Comparison of ENCODE assay signal across 8 cellular contexts in the genomic region with DNA sequence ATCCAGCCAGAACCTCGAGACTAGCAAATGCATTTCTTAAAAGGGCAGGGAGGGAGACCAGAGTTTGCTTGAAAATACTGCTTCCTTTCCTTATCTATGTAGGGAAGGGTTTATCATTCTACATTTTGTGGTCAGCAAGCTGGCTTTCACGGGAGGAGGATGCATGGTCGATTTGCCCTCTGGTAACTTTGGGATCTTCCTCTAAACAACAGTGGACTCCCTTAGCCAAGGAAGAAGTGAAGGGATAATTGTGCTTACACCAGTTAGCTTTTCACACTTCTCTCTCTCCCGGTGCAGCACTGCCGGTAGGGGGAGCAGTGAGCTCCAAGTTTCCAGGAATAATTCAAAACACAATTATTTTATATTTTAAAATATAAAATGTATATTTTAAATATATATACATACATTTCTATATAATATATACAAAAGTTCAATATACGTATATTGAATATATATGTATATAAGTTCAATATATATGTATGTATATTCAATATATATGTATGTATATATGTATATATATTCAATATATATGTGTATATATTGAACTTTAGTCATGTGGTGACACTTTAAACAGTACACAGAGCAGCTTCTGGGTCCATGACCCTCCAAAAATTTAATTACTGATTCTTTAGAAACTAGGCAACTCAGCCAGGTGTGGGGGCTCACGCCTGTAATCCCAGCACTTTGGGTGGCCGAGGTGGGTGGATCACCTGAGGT. TPM values are rescaled to one million over a fixed set of nuclear protein-coding genes. Genes with fewer than 3 reads are reported as not detected.
DNase-seq lines count a peak whose midpoint lies in the region; ATAC-seq and TF ChIP-seq lines count a peak whose summit lies in the region.

No MANE protein-coding gene starts in this region.

- peaks cover 3 to 41% (median 22%) of the 10 kb centered on the region in 4 donors for H3K4me1 Mint-ChIP-seq in naive thymus-derived CD8-positive, alpha-beta T cell

- H3K36me3 ChIP-seq in OCI-LY7 (ENCODE audit: insufficient read depth, low read length), result peaks cover 56% of the 10 kb centered on the region

- H3K9me3 ChIP-seq in OCI-LY7 (ENCODE audit: low read length), result no peaks in the 10 kb centered on the region

- CTCF ChIA-PET in OCI-LY7 (lab: Charles Lee; ENCODE audit: unreplicated experiment), result interaction anchor here (1.0 to 1.1 kb wide), 2 partner anchors 20 to 40 kb away, joined by 3 read pairs; no protein-coding TSS in a partner anchor

- H4K20me1 ChIP-seq in OCI-LY7 (ENCODE audit: insufficient read depth, low read length), result no peaks in the 10 kb centered on the region

- no peaks in the 10 kb centered on the region for H3K9me2 ChIP-seq in OCI-LY7 (ENCODE audit: insufficient read depth, low read length)

- ATAC-seq in naive thymus-derived CD8-positive, alpha-beta T cell, result peak; percentile 31 to 35
- ATAC-seq in HG03460 (IDR thresholded peaks at IDR 0.05; ENCODE audit: unreplicated experiment), result no peak

- intact Hi-C loops in OCI-LY7 (cut with micrococcal nuclease; ENCODE audit: unreplicated experiment), result loop anchor here (5.0 kb wide), 1 partner anchor 275 kb away; no protein-coding TSS in a partner anchor

- no peaks in the 10 kb centered on the region for H3K79me2 ChIP-seq in OCI-LY7 (ENCODE audit: insufficient read depth, low read depth, low read length)

- H3K27ac ChIP-seq in OCI-LY7 (ENCODE audit: low read depth, low read length, poor library complexity, severe bottlenecking), result no peak overlapping the region

- H3K27ac Mint-ChIP-seq in naive thymus-derived CD8-positive, alpha-beta T cell, result peak overlapping the region; percentile 70 to 95 (median 89)

- POLR2A ChIA-PET in OCI-LY7 (lab: Charles Lee), result interaction anchor here (0.6 to 1.4 kb wide), 7 partner anchors 11 to 1259 kb away, joined by 3 to 6 read pairs (median 5); no protein-coding TSS in a partner anchor
- POLR2A ChIA-PET in naive thymus-derived CD8-positive, alpha-beta T cell (lab: Charles Lee), result interaction anchor here (0.7 to 1.4 kb wide), 4 partner anchors 13 to 59 kb away, joined by 3 read pairs; a partner anchor contains a TSS

- H3K36me3 Mint-ChIP-seq in naive thymus-derived CD8-positive, alpha-beta T cell, result peaks cover 0 to 28% (median 4%) of the 10 kb centered on the region in 3 donors

- BruUV-seq in OCI-LY7 (replicated peaks; lab: Mats Ljungman, UMichigan), result no TSS peak

- TF ChIP-seq CTCF in OCI-LY7 (conservative IDR thresholded peaks at IDR 0.05; ENCODE audit: low read length), result peak; percentile 90

- H3K9me3 Mint-ChIP-seq in naive thymus-derived CD8-positive, alpha-beta T cell, result no peaks in the 10 kb centered on the region

- H3K4me3 Mint-ChIP-seq in naive thymus-derived CD8-positive, alpha-beta T cell, result peak overlapping the region; percentile 73 to 88 (median 86)

- H3K27me3 Mint-ChIP-seq in naive thymus-derived CD8-positive, alpha-beta T cell, result no peaks in the 10 kb centered on the region

- H2AFZ ChIP-seq in OCI-LY7 (ENCODE audit: low read length), result no peak overlapping the region

- no peak overlapping the region for H3K4me3 ChIP-seq in OCI-LY7 (ENCODE audit: low read depth, low read length, poor library complexity, severe bottlenecking)

- peak; percentile 46 for DNase-seq in NCI-H2171 treated with DMSO at 0.1 percent for 48 hours (lab: John Stamatoyannopoulos, UW)
- no peak for DNase-seq in NCI-H2171 (lab: John Stamatoyannopoulos, UW)
- peak; percentile 53 for DNase-seq in OCI-LY7 (ENCODE audit: low spot score)
- DNase-seq in activated naive CD4-positive, alpha-beta T cell (lab: John Stamatoyannopoulos, UW), result peak in 3 of 4 experiments; percentile 5 to 45 (median 25)
- peak; percentile 33 for DNase-seq in fibroblast of the conjunctiva (ENCODE audit: low read depth)
- peak in 9 of 10 donors; percentile 7 to 48 (median 33) for DNase-seq in naive thymus-derived CD8-positive, alpha-beta T cell
- DNase-seq in superior temporal gyrus (ENCODE audit: extremely low spot score), result peak; percentile 86

- H3K4me1 ChIP-seq in OCI-LY7 (ENCODE audit: insufficient read depth, low read length, poor library complexity, severe bottlenecking), result peaks cover 7% of the 10 kb centered on the region

- no peak overlapping the region for H3K4me2 ChIP-seq in OCI-LY7 (ENCODE audit: low read length)

RNA-seq across cellular contexts. Expression of a gene that starts 4.5 kb away (rescaled TPM):
- 19.7 and 25.6 TPM in 2 replicates for total RNA-seq in OCI-LY7 (2014; rRNA removed; shearing (Covaris generic))
- 45.1 and 46.2 TPM in 2 replicates for total RNA-seq in OCI-LY7 (2022)
- total RNA-seq in naive thymus-derived CD8-positive, alpha-beta T cell, result 10 to 100 TPM; 40.4 to 43.3 TPM
- polyA plus RNA-seq in naive thymus-derived CD8-positive, alpha-beta T cell, result 1 to 10 TPM; 1.1 to 3.9 (median 2.9) TPM

RNA-seq across cellular contexts. Expression of a gene that starts 14.5 kb away (rescaled TPM):
- 50.7 and 60.6 TPM in 2 replicates for total RNA-seq in OCI-LY7 (2014; rRNA removed; shearing (Covaris generic))
- 84.1 and 85.0 TPM in 2 replicates for total RNA-seq in OCI-LY7 (2022)
- 10 to 100 TPM; 13.6 to 15.0 TPM for total RNA-seq in naive thymus-derived CD8-positive, alpha-beta T cell
- polyA plus RNA-seq in naive thymus-derived CD8-positive, alpha-beta T cell, result 10 to 100 TPM; 21.0 to 26.8 (median 24.0) TPM

RNA-seq across cellular contexts. Expression of a gene that starts 18.7 kb away (rescaled TPM):
- 70.3 and 76.8 TPM in 2 replicates for total RNA-seq in OCI-LY7 (2014; rRNA removed; shearing (Covaris generic))
- 90.5 and 111 TPM in 2 replicates for total RNA-seq in OCI-LY7 (2022)
- total RNA-seq in naive thymus-derived CD8-positive, alpha-beta T cell, result 10 to 100 TPM; 20.8 to 23.2 TPM
- 10 to 100 TPM; 11.5 to 22.5 (median 19.1) TPM for polyA plus RNA-seq in naive thymus-derived CD8-positive, alpha-beta T cell

RNA-seq across cellular contexts. Expression of a gene that starts 59.6 kb away (rescaled TPM):
- total RNA-seq in OCI-LY7 (2014; rRNA removed; shearing (Covaris generic)), result 15.7 and 17.1 TPM in 2 replicates
- total RNA-seq in OCI-LY7 (2022), result 36.2 and 38.6 TPM in 2 replicates
- total RNA-seq in naive thymus-derived CD8-positive, alpha-beta T cell, result 10 to 100 TPM in 1 of 2 experiments, 1 to 10 TPM in 1; 9.8 to 12.1 TPM
- 10 to 100 TPM in 2 of 3 donors, 1 to 10 TPM in 1; 9.8 to 11.5 (median 10.2) TPM for polyA plus RNA-seq in naive thymus-derived CD8-positive, alpha-beta T cell
